2 cellular contexts compared by ENCODE assay signal in genomic region chr4:94375364-94375763, GRCh38.
A peak's percentile ranks its signal among the peaks of the same experiment; 100 is the strongest.
TF ChIP-seq lines count a peak whose summit lies in the region.

No MANE protein-coding gene starts in this region.

TF ChIP-seq in HepG2, 621 proteins besides CTCF, POLR2A, EP300 and RAD21:
- no peak for TF ChIP-seq ZNF260 (CRISPR knock-in tag; IDR thresholded peaks at IDR 0.05; ENCODE audit: borderline replicate concordance, low read depth)
- no peak for TF ChIP-seq TSC22D2 (CRISPR knock-in tag; IDR thresholded peaks at IDR 0.05; ENCODE audit: borderline replicate concordance)
- TF ChIP-seq STAG1 (CRISPR knock-in tag; IDR thresholded peaks at IDR 0.05), result peak; percentile 31
- TF ChIP-seq ZNF577 (CRISPR knock-in tag; IDR thresholded peaks at IDR 0.05; ENCODE audit: borderline replicate concordance, low read depth), result no peak

TF ChIP-seq in K562, 482 proteins besides CTCF, POLR2A, EP300 and RAD21:
- TF ChIP-seq CREB5 (CRISPR knock-in tag; IDR thresholded peaks at IDR 0.05), result no peak
- TF ChIP-seq ZNF407 (IDR thresholded peaks at IDR 0.05; ENCODE audit: low read depth), result no peak
- no peak for TF ChIP-seq SIX5 (IDR thresholded peaks at IDR 0.05; ENCODE audit: borderline replicate concordance in 1 of 2, insufficient read depth in 1 of 2, low read depth in 1 of 2, low read length in 2 of 2)
- no peak for TF ChIP-seq ZNF23 (CRISPR knock-in tag; IDR thresholded peaks at IDR 0.05)
- no peak for TF ChIP-seq GATAD2A (IDR thresholded peaks at IDR 0.05)
- no peak for TF ChIP-seq CBX1 (IDR thresholded peaks at IDR 0.05; ENCODE audit: low read depth)
- TF ChIP-seq, protein P1, sequence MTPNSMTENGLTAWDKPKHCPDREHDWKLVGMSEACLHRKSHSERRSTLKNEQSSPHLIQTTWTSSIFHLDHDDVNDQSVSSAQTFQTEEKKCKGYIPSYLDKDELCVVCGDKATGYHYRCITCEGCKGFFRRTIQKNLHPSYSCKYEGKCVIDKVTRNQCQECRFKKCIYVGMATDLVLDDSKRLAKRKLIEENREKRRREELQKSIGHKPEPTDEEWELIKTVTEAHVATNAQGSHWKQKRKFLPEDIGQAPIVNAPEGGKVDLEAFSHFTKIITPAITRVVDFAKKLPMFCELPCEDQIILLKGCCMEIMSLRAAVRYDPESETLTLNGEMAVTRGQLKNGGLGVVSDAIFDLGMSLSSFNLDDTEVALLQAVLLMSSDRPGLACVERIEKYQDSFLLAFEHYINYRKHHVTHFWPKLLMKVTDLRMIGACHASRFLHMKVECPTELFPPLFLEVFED (CRISPR knock-in tag; conservative IDR thresholded peaks at IDR 0.05), result no peak
- TF ChIP-seq MAFF (IDR thresholded peaks at IDR 0.05; ENCODE audit: low read length), result no peak
- no peak for TF ChIP-seq CCAR2 (IDR thresholded peaks at IDR 0.05; ENCODE audit: low read depth, low read length)
